In genomic region chr4:149056615-149057014, GRCh38 we compare ENCODE assay signal across 1 cellular context.
TF ChIP-seq lines count a peak whose summit lies in the region.

No MANE protein-coding gene starts in this region.

TF ChIP-seq in GM23338, 12 proteins besides CTCF, POLR2A, EP300 and RAD21 (continued from another document):
- TF ChIP-seq ZNF462 (CRISPR knock-in tag; IDR thresholded peaks at IDR 0.05), result no peak
- no peak for TF ChIP-seq REST (IDR thresholded peaks at IDR 0.05; ENCODE audit: unreplicated experiment)
- TF ChIP-seq ZNF331 (CRISPR knock-in tag; IDR thresholded peaks at IDR 0.05; ENCODE audit: low read depth), result no peak
- no peak for TF ChIP-seq CREB1 (CRISPR knock-in tag; IDR thresholded peaks at IDR 0.05; ENCODE audit: low read depth)
- TF ChIP-seq STAT1 (IDR thresholded peaks at IDR 0.05; ENCODE audit: unreplicated experiment), result no peak
- no peak for TF ChIP-seq EZH2 (IDR thresholded peaks at IDR 0.05; ENCODE audit: low read depth, unreplicated experiment)
- TF ChIP-seq POLR2AphosphoS5 (IDR thresholded peaks at IDR 0.05; ENCODE audit: low read depth), result no peak
- no peak for TF ChIP-seq NANOG (IDR thresholded peaks at IDR 0.05; ENCODE audit: borderline replicate concordance)
- TF ChIP-seq EZH2phosphoT487 (IDR thresholded peaks at IDR 0.05; ENCODE audit: unreplicated experiment), result no peak
- TF ChIP-seq ZNF114 (CRISPR knock-in tag; IDR thresholded peaks at IDR 0.05), result no peak
- no peak for TF ChIP-seq ETS1 (IDR thresholded peaks at IDR 0.05)
